In the genomic region with DNA sequence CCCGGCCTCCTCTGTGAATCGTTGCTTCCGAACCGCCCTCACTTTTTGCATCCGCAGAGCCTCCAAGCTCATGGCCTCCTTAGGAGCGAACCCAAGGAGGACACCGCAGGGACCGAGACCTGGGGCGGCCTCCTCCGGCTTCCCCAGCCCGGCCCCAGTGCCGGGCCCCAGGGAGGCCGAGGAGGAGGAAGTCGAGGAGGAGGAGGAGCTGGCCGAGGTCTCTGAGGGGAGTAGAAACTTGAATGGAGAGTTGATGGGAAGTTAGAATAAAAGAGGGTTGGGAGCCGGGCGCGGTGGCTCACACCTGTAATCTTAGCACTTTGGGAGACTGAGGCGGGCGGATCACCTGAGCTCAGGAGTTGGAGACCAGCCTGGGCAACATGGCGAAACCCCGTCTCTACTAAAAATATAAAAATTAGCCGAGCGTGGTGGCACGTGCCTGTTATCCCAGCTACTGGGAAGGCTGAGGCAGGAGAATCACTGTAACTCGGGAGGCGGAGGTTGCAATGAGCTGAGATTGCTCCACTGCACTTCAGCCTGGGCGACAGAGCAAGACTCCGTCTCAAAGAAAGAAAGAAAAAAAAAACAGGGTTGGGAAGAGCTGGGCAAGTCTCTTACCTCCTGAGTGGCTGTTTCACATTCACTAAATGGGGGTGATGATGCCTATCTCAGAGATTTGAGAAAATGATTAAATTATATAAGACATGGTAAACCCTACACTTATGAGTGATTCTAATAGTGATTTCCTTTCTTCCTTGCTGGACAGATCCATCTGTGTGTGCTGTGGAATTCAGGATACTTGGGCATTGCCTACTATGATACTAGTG, we compare ENCODE assay signal across 6 cellular contexts. TPM values are rescaled to one million over a fixed set of nuclear protein-coding genes. Genes with fewer than 3 reads are reported as not detected.
DNase-seq lines count a peak whose midpoint lies in the region; ATAC-seq and TF ChIP-seq lines count a peak whose summit lies in the region.

No MANE protein-coding gene starts in this region.

- H3K27ac Mint-ChIP-seq in activated T-cell treated with anti-CD3 and anti-CD28 coated beads, Interleukin-2, amount 50 U/mL, for 72 hours, result peak overlapping the region; percentile 93

- POLR2A ChIA-PET in GM10248 (lab: Yijun Ruan, JAX), result interaction anchor here (0.7 to 1.4 kb wide), 4 partner anchors 11 to 92 kb away, joined by 3 to 9 read pairs (median 4); a partner anchor contains a TSS

- H3K36me3 Mint-ChIP-seq in activated T-cell treated with anti-CD3 and anti-CD28 coated beads, Interleukin-2, amount 50 U/mL, for 72 hours (ENCODE audit: insufficient read depth in 2 of 2), result peaks cover 16 to 41% of the 10 kb centered on the region in 2 donors

- no peaks in the 10 kb centered on the region for H3K9me3 Mint-ChIP-seq in activated T-cell treated with anti-CD3 and anti-CD28 coated beads, Interleukin-2, amount 50 U/mL, for 72 hours

- no peak for DNase-seq in activated T-cell treated with anti-CD3 and anti-CD28 coated beads, Interleukin-2, amount 50 U/mL, for 72 hours
- DNase-seq in medulla oblongata (ENCODE audit: extremely low spot score) (peak; percentile 21), KG1 (lab: John Stamatoyannopoulos, UW) (no peak), NCI-H2227 (lab: John Stamatoyannopoulos, UW; ENCODE audit: unreplicated experiment) (no peak), GM10248 (ENCODE audit: extremely low spot score) (no peak)

- H3K27me3 Mint-ChIP-seq in activated T-cell treated with anti-CD3 and anti-CD28 coated beads, Interleukin-2, amount 50 U/mL, for 72 hours (ENCODE audit: low read depth), result no peaks in the 10 kb centered on the region

- peaks cover 57% of the 10 kb centered on the region for H3K4me1 Mint-ChIP-seq in activated T-cell treated with anti-CD3 and anti-CD28 coated beads, Interleukin-2, amount 50 U/mL, for 72 hours (ENCODE audit: low read depth)

- peak; percentile 1 for ATAC-seq in HG02759 (IDR thresholded peaks at IDR 0.05; ENCODE audit: unreplicated experiment)
- no peak for ATAC-seq in activated T-cell treated with anti-CD3 and anti-CD28 coated beads, Interleukin-2, amount 50 U/mL, for 72 hours (replicated peaks in 1 of 2)

- CTCF ChIA-PET in GM10248 (lab: Yijun Ruan, JAX), result interaction anchor here (0.8 to 11.4 kb wide), 10 partner anchors 11 to 79 kb away, joined by 3 to 73 read pairs (median 4); a partner anchor contains a TSS

- H3K4me3 Mint-ChIP-seq in activated T-cell treated with anti-CD3 and anti-CD28 coated beads, Interleukin-2, amount 50 U/mL, for 72 hours, result peak overlapping the region; percentile 89 to 98

- TF ChIP-seq CTCF in GM10248 (IDR thresholded peaks at IDR 0.05; ENCODE audit: control extremely low read depth, extremely low read depth, low read depth, missing control alignments), result no peak

RNA-seq across cellular contexts. Expression of a gene that starts 0.8 kb away (rescaled TPM):
- total RNA-seq in activated T-cell treated with anti-CD3 and anti-CD28 coated beads, Interleukin-2, amount 50 U/mL, for 72 hours, result 10 to 100 TPM; 84.9 to 98.4 TPM

RNA-seq across cellular contexts. Expression of a gene that starts 4.3 kb away (rescaled TPM):
- 100 to 1,000 TPM; 253 to 318 TPM for total RNA-seq in activated T-cell treated with anti-CD3 and anti-CD28 coated beads, Interleukin-2, amount 50 U/mL, for 72 hours

RNA-seq across cellular contexts. Expression of a gene that starts 11.5 kb away (rescaled TPM):
- total RNA-seq in activated T-cell treated with anti-CD3 and anti-CD28 coated beads, Interleukin-2, amount 50 U/mL, for 72 hours, result 10 to 100 TPM; 19.0 to 19.6 TPM

RNA-seq across cellular contexts. Expression of a gene that starts 17.4 kb away (rescaled TPM):
- under 1 TPM in 1 of 2 donors, not detected in 1; 0.10 TPM for total RNA-seq in activated T-cell treated with anti-CD3 and anti-CD28 coated beads, Interleukin-2, amount 50 U/mL, for 72 hours

RNA-seq across cellular contexts. Expression of a gene that starts 19.1 kb away (rescaled TPM):
- total RNA-seq in activated T-cell treated with anti-CD3 and anti-CD28 coated beads, Interleukin-2, amount 50 U/mL, for 72 hours, result under 1 TPM; 0.25 to 0.67 TPM
